In genomic region chr6:129661478-129662405, GRCh38 we compare ENCODE assay signal across 10 cellular contexts. TPM values are rescaled to one million over a fixed set of nuclear protein-coding genes. Genes with fewer than 3 reads are reported as not detected.
A peak's percentile ranks its signal among the peaks of the same experiment; 100 is the strongest.
DNase-seq lines count a peak whose midpoint lies in the region; ATAC-seq and TF ChIP-seq lines count a peak whose summit lies in the region.
"Had no signal": no experiment of that assay in that cellular context is flagged by ENCODE, and none has a peak within 500 bp of the region (broad histone marks: within the 10 kb centered on the region; RNA-seq: fewer than 3 reads in every experiment).

No MANE protein-coding gene starts in this region.

- no peak overlapping the region for H3K4me3 Mint-ChIP-seq in H9
- no peak overlapping the region for H3K4me3 Mint-ChIP-seq in neural progenitor cell
- H3K4me3 Mint-ChIP-seq in activated CD8-positive, alpha-beta memory T cell treated with anti-CD3 and anti-CD28 coated beads, Interleukin-2, amount 10 ng/mL, durations not matched to agents 7 days and 5 days = no peak overlapping the region
- H3K4me3 Mint-ChIP-seq in nephron progenitor cell = no peak overlapping the region

- DNase-seq in H9 (no peak), MM.1S (no peak), neural progenitor cell (ENCODE audit: low spot score) (no peak), nephron progenitor cell (no peak), GM13977 (ENCODE audit: low spot score) (no peak)
- no peak for DNase-seq in activated CD8-positive, alpha-beta memory T cell treated with anti-CD3 and anti-CD28 coated beads, Interleukin-2, amount 10 ng/mL, durations not matched to agents 7 days and 5 days
- DNase-seq in activated CD4-positive, alpha-beta T cell treated with anti-CD3 and anti-CD28 coated beads, Interleukin-2, amount 50 U/mL, for 48 hours = no peak
- DNase-seq: Karpas-422 had no signal

- ATAC-seq in GM18907 (IDR thresholded peaks at IDR 0.05; ENCODE audit: unreplicated experiment) = peak; percentile 28
- ATAC-seq in activated CD8-positive, alpha-beta memory T cell treated with anti-CD3 and anti-CD28 coated beads, Interleukin-2, amount 10 ng/mL, durations not matched to agents 7 days and 5 days = no peak

- H3K4me2 ChIP-seq in H9 (ENCODE audit: insufficient read depth, insufficient read length, low read length) (no peak overlapping the region), MM.1S (ENCODE audit: low read depth, low read length) (peak overlapping the region; percentile 72), neural progenitor cell (no peak overlapping the region)

- H3K14ac ChIP-seq in H9 (ENCODE audit: insufficient read depth, low read length) = no peak overlapping the region

- H3K4me1 ChIP-seq in H9 (ENCODE audit: insufficient read depth, low read length) = no peaks in the 10 kb centered on the region; the same call in 1 of the 2 replicates
- peaks cover 28% of the 10 kb centered on the region for H3K4me1 ChIP-seq in MM.1S (ENCODE audit: low read length)
- H3K4me1 ChIP-seq in neural progenitor cell = peaks cover 3% of the 10 kb centered on the region

- no peak overlapping the region for H3K56ac ChIP-seq in H9 (ENCODE audit: insufficient read length, low read depth, low read length)

- CTCF ChIA-PET in activated CD8-positive, alpha-beta memory T cell treated with anti-CD3 and anti-CD28 coated beads, Interleukin-2, amount 10 ng/mL, durations not matched to agents 7 days and 5 days (lab: Charles Lee) = interaction anchor here (1.9 to 3.2 kb wide), 2 partner anchors 10 to 67 kb away, joined by 5 to 8 read pairs; no protein-coding TSS in a partner anchor

- no peak overlapping the region for H3K23ac ChIP-seq in H9 (ENCODE audit: insufficient read length, low read depth, low read length)

- H2BK12ac ChIP-seq in H9 (ENCODE audit: insufficient read length, low read depth, low read length) = no peak overlapping the region

- in situ Hi-C loops in GM13977 (cut with MboI; ENCODE audit: low pct_unique_long_range_greater_than_20kb, low sequenced_read_pairs, unreplicated experiment) = no loop called here

- H2BK15ac ChIP-seq in H9 (ENCODE audit: low read depth, low read length) = no peak overlapping the region

- H2BK120ac ChIP-seq in H9 (ENCODE audit: low read depth, low read length, poor library complexity, severe bottlenecking) = no peak overlapping the region

- H2AFZ ChIP-seq in H9 (ENCODE audit: low read length) = no peak overlapping the region
- 0 out of 2 replicates have a peak overlapping the region, but pooled peaks have one; percentile 28 for H2AFZ ChIP-seq in MM.1S (ENCODE audit: low read length)
- H2AFZ ChIP-seq in neural progenitor cell (replicated peaks) = no peak overlapping the region

- H3K36me3 Mint-ChIP-seq in H9 (ENCODE audit: insufficient read depth in 1 of 3, low read depth in 3 of 3) = no peaks in the 10 kb centered on the region
- no peaks in the 10 kb centered on the region for H3K36me3 Mint-ChIP-seq in neural progenitor cell
- peaks cover 7% of the 10 kb centered on the region for H3K36me3 Mint-ChIP-seq in activated CD8-positive, alpha-beta memory T cell treated with anti-CD3 and anti-CD28 coated beads, Interleukin-2, amount 10 ng/mL, durations not matched to agents 7 days and 5 days
- no peaks in the 10 kb centered on the region for H3K36me3 Mint-ChIP-seq in nephron progenitor cell (ENCODE audit: low read depth)

- WGBS in H9 (ENCODE audit: extremely low coverage, insufficient read length, low lambda C conversion rate) = no CpG with 5 or more reads among the region's 7 CpGs

- H3K4me3 ChIP-seq in MM.1S (ENCODE audit: low read length) (peak overlapping the region; percentile 23), neural progenitor cell (no peak overlapping the region)

- H3K79me2 ChIP-seq in H9 (ENCODE audit: insufficient read depth, low read length) (no peaks in the 10 kb centered on the region), MM.1S (ENCODE audit: low read length) (peaks cover 81% of the 10 kb centered on the region), neural progenitor cell (ENCODE audit: low read depth) (no peaks in the 10 kb centered on the region)

- H3K4me1 Mint-ChIP-seq in H9 (peaks cover 4% of the 10 kb centered on the region in 2 experiments), neural progenitor cell (peaks cover 21% of the 10 kb centered on the region), nephron progenitor cell (peaks cover 34% of the 10 kb centered on the region)
- H3K4me1 Mint-ChIP-seq in activated CD8-positive, alpha-beta memory T cell treated with anti-CD3 and anti-CD28 coated beads, Interleukin-2, amount 10 ng/mL, durations not matched to agents 7 days and 5 days = peaks cover 34% of the 10 kb centered on the region

- H3K9me2 ChIP-seq in MM.1S (replicated peaks; ENCODE audit: insufficient read depth, low read length) = no peaks in the 10 kb centered on the region

- H3K9me3 ChIP-seq in H9 (ENCODE audit: control insufficient read depth, low read depth, low read length) = no peaks in the 10 kb centered on the region
- H3K9me3 ChIP-seq in MM.1S (replicated peaks; ENCODE audit: insufficient read depth, low read length) = no peaks in the 10 kb centered on the region
- no peaks in the 10 kb centered on the region for H3K9me3 ChIP-seq in neural progenitor cell (ENCODE audit: low read depth)

- H4K20me1 ChIP-seq in H9 (ENCODE audit: control insufficient read depth, insufficient read depth, insufficient read length) (no peaks in the 10 kb centered on the region), MM.1S (ENCODE audit: insufficient read depth, low read length) (no peaks in the 10 kb centered on the region), neural progenitor cell (ENCODE audit: low read depth) (no peaks in the 10 kb centered on the region)

- H3K18ac ChIP-seq in H9 (ENCODE audit: insufficient read length, low read depth, low read length) = no peak overlapping the region

- peak overlapping the region; percentile 19 to 42 (median 31); a peak in 2 of 7 replicates for H3K27ac Mint-ChIP-seq in H9
- H3K27ac Mint-ChIP-seq in neural progenitor cell = peak overlapping the region; percentile 46
- H3K27ac Mint-ChIP-seq in activated CD8-positive, alpha-beta memory T cell treated with anti-CD3 and anti-CD28 coated beads, Interleukin-2, amount 10 ng/mL, durations not matched to agents 7 days and 5 days = no peak overlapping the region
- no peak overlapping the region for H3K27ac Mint-ChIP-seq in nephron progenitor cell

- H3K9me3 Mint-ChIP-seq in H9 (no peaks in the 10 kb centered on the region), neural progenitor cell (no peaks in the 10 kb centered on the region), nephron progenitor cell (no peaks in the 10 kb centered on the region)
- no peaks in the 10 kb centered on the region for H3K9me3 Mint-ChIP-seq in activated CD8-positive, alpha-beta memory T cell treated with anti-CD3 and anti-CD28 coated beads, Interleukin-2, amount 10 ng/mL, durations not matched to agents 7 days and 5 days (ENCODE audit: low read depth)

- no peak overlapping the region for H2BK20ac ChIP-seq in H9 (ENCODE audit: low read depth, low read length, poor library complexity, severe bottlenecking)

- no peaks in the 10 kb centered on the region for H3K79me1 ChIP-seq in H9 (ENCODE audit: insufficient read depth, low read depth, low read length, poor library complexity, severe bottlenecking)

- no peak overlapping the region for H3K4ac ChIP-seq in H9 (ENCODE audit: low read depth, low read length)

- H4K8ac ChIP-seq in H9 (replicated peaks; ENCODE audit: insufficient read length, low read depth, low read length) = no peak overlapping the region

- TF ChIP-seq CTCF in H9 (conservative IDR thresholded peaks at IDR 0.05) (no peak), MM.1S (IDR thresholded peaks at IDR 0.05; ENCODE audit: low read length) (no peak), neural progenitor cell (IDR thresholded peaks at IDR 0.05) (no peak), nephron progenitor cell (IDR thresholded peaks at IDR 0.05) (no peak), GM13977 (IDR thresholded peaks at IDR 0.05; ENCODE audit: extremely low read depth, insufficient read depth, missing control alignments) (no peak)

- no peak overlapping the region for H4K91ac ChIP-seq in H9 (ENCODE audit: insufficient read length, low read depth, low read length)

- no peak overlapping the region for H3K27ac ChIP-seq in H9 (ENCODE audit: insufficient read length, low read depth, low read length)
- peak overlapping the region; percentile 78 for H3K27ac ChIP-seq in MM.1S (ENCODE audit: low read length)
- no peak overlapping the region for H3K27ac ChIP-seq in neural progenitor cell
- H3K27ac ChIP-seq: VCaP had no signal

- H3K36me3 ChIP-seq in MM.1S (replicated peaks; ENCODE audit: insufficient read depth, low read length) (no peaks in the 10 kb centered on the region), neural progenitor cell (no peaks in the 10 kb centered on the region)

- no peak overlapping the region for H2BK5ac ChIP-seq in H9 (ENCODE audit: insufficient read length, low read length)

- peaks cover 12% of the 10 kb centered on the region; the same call in 1 of the 2 replicates for H3F3A ChIP-seq in MM.1S (ENCODE audit: insufficient read depth, low read length)
- no peaks in the 10 kb centered on the region for H3F3A ChIP-seq in neural progenitor cell (ENCODE audit: low read depth)

- H3K9ac ChIP-seq in H9 (ENCODE audit: extremely low read depth, insufficient read length, low read length) (no peak overlapping the region), MM.1S (ENCODE audit: low read length) (peak overlapping the region; percentile 43), neural progenitor cell (no peak overlapping the region)

- no peak overlapping the region for H4K5ac ChIP-seq in H9 (ENCODE audit: insufficient read length, low read depth, low read length)

- H3K23me2 ChIP-seq in H9 (ENCODE audit: insufficient read length, low read depth, low read length, poor library complexity, severe bottlenecking) = no peaks in the 10 kb centered on the region

- H3T11ph ChIP-seq in H9 (ENCODE audit: low read length) = no peak overlapping the region

- no peak overlapping the region for H2AK5ac ChIP-seq in H9 (ENCODE audit: insufficient read length, low read length)

- no peaks in the 10 kb centered on the region for H3K27me3 Mint-ChIP-seq in H9 (ENCODE audit: low read depth)
- peaks cover 3% of the 10 kb centered on the region for H3K27me3 Mint-ChIP-seq in neural progenitor cell (ENCODE audit: insufficient read depth, low read depth)
- H3K27me3 Mint-ChIP-seq in activated CD8-positive, alpha-beta memory T cell treated with anti-CD3 and anti-CD28 coated beads, Interleukin-2, amount 10 ng/mL, durations not matched to agents 7 days and 5 days = no peaks in the 10 kb centered on the region
- peaks cover 16% of the 10 kb centered on the region for H3K27me3 Mint-ChIP-seq in nephron progenitor cell (ENCODE audit: low read depth, poor library complexity)

- no peaks in the 10 kb centered on the region for H3K27me3 ChIP-seq in H9 (ENCODE audit: insufficient read depth, low read length)
- H3K27me3 ChIP-seq in MM.1S (replicated peaks; ENCODE audit: insufficient read depth, low read length) = no peaks in the 10 kb centered on the region
- H3K27me3 ChIP-seq in neural progenitor cell = no peaks in the 10 kb centered on the region

RNA-seq across cellular contexts. Expression of gene ARHGAP18, which starts 48.2 kb away (rescaled TPM):
- 2.0 and 2.4 TPM in 2 replicates for total RNA-seq in H9 (2021)
- total RNA-seq in neural progenitor cell (ENCODE audit: low replicate concordance) = 3.1 and 3.9 TPM in 2 replicates
- total RNA-seq in activated CD8-positive, alpha-beta memory T cell treated with anti-CD3 and anti-CD28 coated beads, Interleukin-2, amount 10 ng/mL, durations not matched to agents 7 days and 5 days = 10 to 100 TPM; 14.1 to 20.8 TPM

Comparison
In these comparisons a context has a peak if more than half of its experiments do, and no peak if none do; other contexts are left out.
1. H3K27ac Mint-ChIP-seq: peak in H9 (3 of 3) and neural progenitor cell (single experiment); none in activated CD8-positive, alpha-beta memory T cell treated with anti-CD3 and anti-CD28 coated beads, Interleukin-2, amount 10 ng/mL, durations not matched to agents 7 days and 5 days (single experiment) and nephron progenitor cell (single experiment).